ENCODE assay signal across 8 cellular contexts in genomic region chr7:120988591-120989299, GRCh38. TPM values are rescaled to one million over a fixed set of nuclear protein-coding genes. Genes with fewer than 3 reads are reported as not detected.
DNase-seq lines count a peak whose midpoint lies in the region; ATAC-seq and TF ChIP-seq lines count a peak whose summit lies in the region.

CPED1 (plus strand) TSS chr7:120988711; CDS start chr7:120989622, 911 bp downstream.

- H3K9me3 ChIP-seq in RWPE2 (ENCODE audit: severe bottlenecking) = no peaks in the 10 kb centered on the region

- intact Hi-C loops in left ventricle myocardium superior (cut with micrococcal nuclease) = loop anchor here (5.0 kb wide), 2 partner anchors 94 to 119 kb away; no protein-coding TSS in a partner anchor

- no peak within 1 kb of the TSS for H3K27ac ChIP-seq in RWPE2 (ENCODE audit: poor library complexity, severe bottlenecking)

- peak within 1 kb of the TSS; percentile 19 for H3K4me3 ChIP-seq in RWPE2 (ENCODE audit: severe bottlenecking)

- ATAC-seq in GM19023 (IDR thresholded peaks at IDR 0.05; ENCODE audit: unreplicated experiment) = peak; percentile 59
- ATAC-seq in HG03280 (IDR thresholded peaks at IDR 0.05; ENCODE audit: unreplicated experiment) = peak; percentile 48
- ATAC-seq in RWPE2 (ENCODE audit: low read depth) = peak; percentile 79
- peak; percentile 91 for ATAC-seq in left ventricle myocardium superior

- no peaks in the 10 kb centered on the region for H3K36me3 ChIP-seq in RWPE2 (ENCODE audit: low read depth)

- peaks cover 15% of the 10 kb centered on the region for H3K4me1 ChIP-seq in RWPE2 (ENCODE audit: insufficient read depth, poor library complexity, severe bottlenecking)

- peak; percentile 75 for DNase-seq in AG20443 (ENCODE audit: low spot score)
- no peak for DNase-seq in RWPE2 (ENCODE audit: low spot score)
- peak in 47 of 58 donors; percentile 4 to 56 (median 27) for DNase-seq in anterior cingulate cortex (lab: John Stamatoyannopoulos, UW)
- peak; percentile 91 for DNase-seq in left ventricle myocardium superior
- DNase-seq in pons (ENCODE audit: low spot score) = peak; percentile 53
- DNase-seq in kidney glomerular epithelial cell (lab: John Stamatoyannopoulos, UW) = no peak

- TF ChIP-seq CTCF in RWPE2 (IDR thresholded peaks at IDR 0.05; ENCODE audit: poor library complexity, severe bottlenecking) = no peak

- no peaks in the 10 kb centered on the region for H3K27me3 ChIP-seq in RWPE2 (ENCODE audit: insufficient read depth, poor library complexity, severe bottlenecking)

RNA-seq across cellular contexts. Expression of gene CPED1, which starts in this region (rescaled TPM):
- total RNA-seq in left ventricle myocardium superior = 32.8 TPM

Comparison
In these comparisons a context has a peak if more than half of its experiments do, and no peak if none do; other contexts are left out.
1. DNase-seq: peak in AG20443 (single experiment), anterior cingulate cortex (47 of 58), left ventricle myocardium superior (single experiment) and pons (single experiment); none in RWPE2 (single experiment) and kidney glomerular epithelial cell (single experiment).
2. Peak in every context shown above with its lines, with median percentiles within 50 percentile points of each other: ATAC-seq.